Comparison of ENCODE assay signal across 11 cellular contexts in genomic region chr5:177448244-177448950, GRCh38. TPM values are rescaled to one million over a fixed set of nuclear protein-coding genes. Genes with fewer than 3 reads are reported as not detected.
A peak's percentile ranks its signal among the peaks of the same experiment; 100 is the strongest.
DNase-seq lines count a peak whose midpoint lies in the region; ATAC-seq and TF ChIP-seq lines count a peak whose summit lies in the region.
"Had no signal": no experiment of that assay in that cellular context is flagged by ENCODE, and none has a peak within 500 bp of the region (broad histone marks: within the 10 kb centered on the region; RNA-seq: fewer than 3 reads in every experiment).

No MANE protein-coding gene starts in this region.

- peak overlapping the region; percentile 53 for H3K4me3 Mint-ChIP-seq in T-helper 2 cell treated with Interferon-gamma antibody and Interleukin-4, amounts not matched to agents 5 μg/mL and 100 μg/mL, for 36 hours

- H3K4me3 ChIP-seq in ectodermal cell (ENCODE audit: insufficient read depth, low read depth, low read length) (no peak overlapping the region), retinal pigment epithelial cell (ENCODE audit: low read length) (peak overlapping the region; percentile 36)
- H3K4me3 ChIP-seq: colonic mucosa, thyroid gland had no signal

- H3K27ac ChIP-seq in ectodermal cell (ENCODE audit: insufficient read depth, low read depth, low read length, poor library complexity, severe bottlenecking): peak overlapping the region; percentile 87
- H3K27ac ChIP-seq: colonic mucosa, thyroid gland had no signal

- H3K36me3 Mint-ChIP-seq in T-helper 2 cell treated with Interferon-gamma antibody and Interleukin-4, amounts not matched to agents 5 μg/mL and 100 μg/mL, for 36 hours (ENCODE audit: low read depth): peaks cover 1% of the 10 kb centered on the region

- no peak for ATAC-seq in GM21381 (IDR thresholded peaks at IDR 0.05; ENCODE audit: unreplicated experiment)

- peaks cover 34% of the 10 kb centered on the region for H3K4me1 Mint-ChIP-seq in T-helper 2 cell treated with Interferon-gamma antibody and Interleukin-4, amounts not matched to agents 5 μg/mL and 100 μg/mL, for 36 hours (ENCODE audit: low read depth)

- no peaks in the 10 kb centered on the region for H3K9me3 ChIP-seq in ectodermal cell (ENCODE audit: control insufficient read depth, low read length)
- H3K9me3 ChIP-seq: colonic mucosa, thyroid gland had no signal

- WGBS in ectodermal cell, 2 experiments: 90% methylated on average over 6 of the region's 6 CpGs

- H3K27me3 ChIP-seq in ectodermal cell (ENCODE audit: control insufficient read depth, insufficient read depth, low read length, poor library complexity, severe bottlenecking): no peaks in the 10 kb centered on the region
- H3K27me3 ChIP-seq: colonic mucosa, thyroid gland had no signal

- no peaks in the 10 kb centered on the region for H3K36me3 ChIP-seq in ectodermal cell (ENCODE audit: control insufficient read depth, insufficient read depth, low read length)
- H3K36me3 ChIP-seq: colonic mucosa, thyroid gland had no signal

- H3K9me3 Mint-ChIP-seq in T-helper 2 cell treated with Interferon-gamma antibody and Interleukin-4, amounts not matched to agents 5 μg/mL and 100 μg/mL, for 36 hours: no peaks in the 10 kb centered on the region

- peaks cover 18% of the 10 kb centered on the region for H3K27me3 Mint-ChIP-seq in T-helper 2 cell treated with Interferon-gamma antibody and Interleukin-4, amounts not matched to agents 5 μg/mL and 100 μg/mL, for 36 hours (ENCODE audit: low read depth)

- H3K27ac Mint-ChIP-seq in T-helper 2 cell treated with Interferon-gamma antibody and Interleukin-4, amounts not matched to agents 5 μg/mL and 100 μg/mL, for 36 hours: peak overlapping the region; percentile 67

- H3K4me1 ChIP-seq in ectodermal cell (ENCODE audit: control insufficient read depth, insufficient read depth, low read length): peaks cover 24% of the 10 kb centered on the region

- TF ChIP-seq CTCF in retinal pigment epithelial cell (conservative IDR thresholded peaks at IDR 0.05; ENCODE audit: low read depth, low read length): no peak

- no peak for DNase-seq in T-helper 2 cell treated with Interferon-gamma antibody and Interleukin-4, amounts not matched to agents 5 μg/mL and 100 μg/mL, for 36 hours (ENCODE audit: low spot score)
- DNase-seq in T-helper 2 cell: no peak
- DNase-seq in RPMI8226: peak; percentile 42
- DNase-seq in retinal pigment epithelial cell (ENCODE audit: low read depth): no peak
- DNase-seq in SHP77 (lab: John Stamatoyannopoulos, UW): no peak
- DNase-seq in SKM-1 (lab: John Stamatoyannopoulos, UW; ENCODE audit: unreplicated experiment): no peak
- DNase-seq: NK-92 treated with Interleukin-12 subunit alpha and Interleukin-12 subunit beta, amount 100 ng/mL, for 24 hours had no signal

RNA-seq across cellular contexts. Expression of gene PRR7, which starts 1.8 kb away (rescaled TPM):
- polyA plus RNA-seq in ectodermal cell (2013, experiment 1 of 4): 16.6 TPM
- 13.0 TPM for polyA plus RNA-seq in ectodermal cell (2013, experiment 2 of 4)
- 13.3 TPM for polyA plus RNA-seq in ectodermal cell (2013, experiment 3 of 4)
- 16.5 TPM for polyA plus RNA-seq in ectodermal cell (2013, experiment 4 of 4)

RNA-seq across cellular contexts. Expression of gene GRK6, which starts 21.9 kb away (rescaled TPM):
- 34.2 TPM for polyA plus RNA-seq in ectodermal cell (2013, experiment 1 of 4)
- 34.6 TPM for polyA plus RNA-seq in ectodermal cell (2013, experiment 2 of 4)
- 25.3 TPM for polyA plus RNA-seq in ectodermal cell (2013, experiment 3 of 4)
- polyA plus RNA-seq in ectodermal cell (2013, experiment 4 of 4): 27.2 TPM

RNA-seq across cellular contexts. Expression of gene DBN1, which starts 25.0 kb away (rescaled TPM):
- polyA plus RNA-seq in ectodermal cell (2013, experiment 1 of 4): 451 TPM
- polyA plus RNA-seq in ectodermal cell (2013, experiment 2 of 4): 443 TPM
- 312 TPM for polyA plus RNA-seq in ectodermal cell (2013, experiment 3 of 4)
- 341 TPM for polyA plus RNA-seq in ectodermal cell (2013, experiment 4 of 4)

RNA-seq across cellular contexts. Expression of gene F12, which starts 39.0 kb away (rescaled TPM):
- polyA plus RNA-seq in ectodermal cell (2013, experiment 1 of 4): 0.78 TPM
- 0.41 TPM for polyA plus RNA-seq in ectodermal cell (2013, experiment 2 of 4)
- polyA plus RNA-seq in ectodermal cell (2013, experiment 3 of 4): 0.43 TPM
- 1.0 TPM for polyA plus RNA-seq in ectodermal cell (2013, experiment 4 of 4)

RNA-seq across cellular contexts. Expression of gene PFN3, which starts 47.9 kb away (rescaled TPM):
- not detected for polyA plus RNA-seq in ectodermal cell (2013, experiment 1 of 4)
- not detected for polyA plus RNA-seq in ectodermal cell (2013, experiment 2 of 4)
- not detected for polyA plus RNA-seq in ectodermal cell (2013, experiment 3 of 4)
- not detected for polyA plus RNA-seq in ectodermal cell (2013, experiment 4 of 4)
